1 cellular context compared by ENCODE assay signal in genomic region chr1:58412071-58412580, GRCh38.
TF ChIP-seq lines count a peak whose summit lies in the region.

No MANE protein-coding gene starts in this region.

TF ChIP-seq in WTC11, 78 proteins besides CTCF, POLR2A, EP300 and RAD21 (continued from another document):
- no peak for TF ChIP-seq HMGXB4 (CRISPR knock-in tag; IDR thresholded peaks at IDR 0.05)
- no peak for TF ChIP-seq RELA (CRISPR knock-in tag; IDR thresholded peaks at IDR 0.05; ENCODE audit: borderline replicate concordance)
- no peak for TF ChIP-seq AFF4 (CRISPR knock-in tag; IDR thresholded peaks at IDR 0.05; ENCODE audit: borderline replicate concordance)
- TF ChIP-seq, protein P1, sequence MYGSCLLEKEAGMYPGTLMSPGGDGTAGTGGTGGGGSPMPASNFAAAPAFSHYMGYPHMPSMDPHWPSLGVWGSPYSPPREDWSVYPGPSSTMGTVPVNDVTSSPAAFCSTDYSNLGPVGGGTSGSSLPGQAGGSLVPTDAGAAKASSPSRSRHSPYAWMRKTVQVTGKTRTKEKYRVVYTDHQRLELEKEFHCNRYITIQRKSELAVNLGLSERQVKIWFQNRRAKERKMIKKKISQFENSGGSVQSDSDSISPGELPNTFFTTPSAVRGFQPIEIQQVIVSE (CRISPR knock-in tag; IDR thresholded peaks at IDR 0.05; ENCODE audit: borderline replicate concordance) = no peak
- TF ChIP-seq EMX1 (CRISPR knock-in tag; IDR thresholded peaks at IDR 0.05) = no peak
- TF ChIP-seq, protein P2, sequence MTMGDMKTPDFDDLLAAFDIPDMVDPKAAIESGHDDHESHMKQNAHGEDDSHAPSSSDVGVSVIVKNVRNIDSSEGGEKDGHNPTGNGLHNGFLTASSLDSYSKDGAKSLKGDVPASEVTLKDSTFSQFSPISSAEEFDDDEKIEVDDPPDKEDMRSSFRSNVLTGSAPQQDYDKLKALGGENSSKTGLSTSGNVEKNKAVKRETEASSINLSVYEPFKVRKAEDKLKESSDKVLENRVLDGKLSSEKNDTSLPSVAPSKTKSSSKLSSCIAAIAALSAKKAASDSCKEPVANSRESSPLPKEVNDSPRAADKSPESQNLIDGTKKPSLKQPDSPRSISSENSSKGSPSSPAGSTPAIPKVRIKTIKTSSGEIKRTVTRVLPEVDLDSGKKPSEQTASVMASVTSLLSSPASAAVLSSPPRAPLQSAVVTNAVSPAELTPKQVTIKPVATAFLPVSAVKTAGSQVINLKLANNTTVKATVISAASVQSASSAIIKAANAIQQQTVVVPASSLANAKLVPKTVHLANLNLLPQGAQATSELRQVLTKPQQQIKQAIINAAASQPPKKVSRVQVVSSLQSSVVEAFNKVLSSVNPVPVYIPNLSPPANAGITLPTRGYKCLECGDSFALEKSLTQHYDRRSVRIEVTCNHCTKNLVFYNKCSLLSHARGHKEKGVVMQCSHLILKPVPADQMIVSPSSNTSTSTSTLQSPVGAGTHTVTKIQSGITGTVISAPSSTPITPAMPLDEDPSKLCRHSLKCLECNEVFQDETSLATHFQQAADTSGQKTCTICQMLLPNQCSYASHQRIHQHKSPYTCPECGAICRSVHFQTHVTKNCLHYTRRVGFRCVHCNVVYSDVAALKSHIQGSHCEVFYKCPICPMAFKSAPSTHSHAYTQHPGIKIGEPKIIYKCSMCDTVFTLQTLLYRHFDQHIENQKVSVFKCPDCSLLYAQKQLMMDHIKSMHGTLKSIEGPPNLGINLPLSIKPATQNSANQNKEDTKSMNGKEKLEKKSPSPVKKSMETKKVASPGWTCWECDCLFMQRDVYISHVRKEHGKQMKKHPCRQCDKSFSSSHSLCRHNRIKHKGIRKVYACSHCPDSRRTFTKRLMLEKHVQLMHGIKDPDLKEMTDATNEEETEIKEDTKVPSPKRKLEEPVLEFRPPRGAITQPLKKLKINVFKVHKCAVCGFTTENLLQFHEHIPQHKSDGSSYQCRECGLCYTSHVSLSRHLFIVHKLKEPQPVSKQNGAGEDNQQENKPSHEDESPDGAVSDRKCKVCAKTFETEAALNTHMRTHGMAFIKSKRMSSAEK (CRISPR knock-in tag; IDR thresholded peaks at IDR 0.05; ENCODE audit: borderline replicate concordance) = no peak
- TF ChIP-seq, protein P3, sequence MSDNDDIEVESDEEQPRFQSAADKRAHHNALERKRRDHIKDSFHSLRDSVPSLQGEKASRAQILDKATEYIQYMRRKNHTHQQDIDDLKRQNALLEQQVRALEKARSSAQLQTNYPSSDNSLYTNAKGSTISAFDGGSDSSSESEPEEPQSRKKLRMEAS (CRISPR knock-in tag; IDR thresholded peaks at IDR 0.05) = no peak
- TF ChIP-seq ZNF263 (CRISPR knock-in tag; IDR thresholded peaks at IDR 0.05; ENCODE audit: low read depth) = no peak
- TF ChIP-seq MXD4 (CRISPR knock-in tag; IDR thresholded peaks at IDR 0.05; ENCODE audit: borderline replicate concordance) = no peak
- TF ChIP-seq USF2 (CRISPR knock-in tag; IDR thresholded peaks at IDR 0.05) = no peak
- TF ChIP-seq, protein P4, sequence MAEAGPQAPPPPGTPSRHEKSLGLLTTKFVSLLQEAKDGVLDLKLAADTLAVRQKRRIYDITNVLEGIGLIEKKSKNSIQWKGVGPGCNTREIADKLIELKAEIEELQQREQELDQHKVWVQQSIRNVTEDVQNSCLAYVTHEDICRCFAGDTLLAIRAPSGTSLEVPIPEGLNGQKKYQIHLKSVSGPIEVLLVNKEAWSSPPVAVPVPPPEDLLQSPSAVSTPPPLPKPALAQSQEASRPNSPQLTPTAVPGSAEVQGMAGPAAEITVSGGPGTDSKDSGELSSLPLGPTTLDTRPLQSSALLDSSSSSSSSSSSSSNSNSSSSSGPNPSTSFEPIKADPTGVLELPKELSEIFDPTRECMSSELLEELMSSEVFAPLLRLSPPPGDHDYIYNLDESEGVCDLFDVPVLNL (CRISPR knock-in tag; IDR thresholded peaks at IDR 0.05; ENCODE audit: borderline replicate concordance, low read depth) = no peak
- no peak for TF ChIP-seq JAZF1 (CRISPR knock-in tag; IDR thresholded peaks at IDR 0.05)
- TF ChIP-seq JUN (CRISPR knock-in tag; IDR thresholded peaks at IDR 0.05) = no peak
